In the genomic region with DNA sequence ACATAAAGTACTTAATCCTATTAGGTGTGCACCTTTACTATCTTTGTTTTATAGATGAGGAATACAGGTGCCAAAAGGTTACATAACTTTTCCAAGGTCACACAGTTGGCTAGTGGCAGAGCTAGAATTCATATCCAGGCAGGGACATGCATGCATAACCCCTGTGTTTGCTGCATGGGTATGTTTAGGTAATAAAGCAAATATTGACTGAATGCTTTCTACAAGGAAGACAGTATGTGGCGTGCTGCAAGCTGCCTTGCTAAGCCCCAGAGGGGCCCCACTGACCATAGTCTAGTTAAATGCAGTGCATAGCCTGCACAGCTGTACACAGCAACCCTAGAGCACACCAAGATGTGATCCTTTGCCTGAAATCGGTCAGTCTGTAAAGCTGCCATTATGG, we compare ENCODE assay signal across 26 cellular contexts.
DNase-seq lines count a peak whose midpoint lies in the region; ATAC-seq, FAIRE-seq and TF ChIP-seq lines count a peak whose summit lies in the region.
"Had no signal": no experiment of that assay in that cellular context is flagged by ENCODE, and none has a peak within 500 bp of the region (broad histone marks: within the 10 kb centered on the region; RNA-seq: fewer than 3 reads in every experiment).

No MANE protein-coding gene starts in this region.

- ATAC-seq in left lobe of liver: peak; percentile 23
- ATAC-seq in HG02610 (IDR thresholded peaks at IDR 0.05; ENCODE audit: unreplicated experiment): no peak
- ATAC-seq: Right ventricle myocardium inferior had no signal

- no peak for FAIRE-seq in GM12891 (lab: Jason Lieb, UNC)
- FAIRE-seq: A204.1, GM19239, H1 had no signal

- no peak overlapping the region for H3K27ac Mint-ChIP-seq in activated CD4-positive, alpha-beta memory T cell treated with anti-CD3 and anti-CD28 coated beads, Interleukin-2, amount 10 ng/mL, durations not matched to agents 7 days and 5 days
- H3K27ac Mint-ChIP-seq: CD4-positive, alpha-beta memory T cell had no signal

- peak; percentile 5; the same call in 1 of the 2 replicates for TF ChIP-seq CTCF in C4-2B (conservative IDR thresholded peaks at IDR 0.05)

- H3K9me3 Mint-ChIP-seq in activated CD4-positive, alpha-beta memory T cell treated with anti-CD3 and anti-CD28 coated beads, Interleukin-2, amount 10 ng/mL, durations not matched to agents 7 days and 5 days: peaks cover 2% of the 10 kb centered on the region

- H3K4me3 Mint-ChIP-seq in activated CD4-positive, alpha-beta memory T cell treated with anti-CD3 and anti-CD28 coated beads, Interleukin-2, amount 10 ng/mL, durations not matched to agents 7 days and 5 days: no peak overlapping the region
- H3K4me3 Mint-ChIP-seq: CD4-positive, alpha-beta memory T cell had no signal

- POLR2A ChIA-PET in activated CD4-positive, alpha-beta memory T cell treated with anti-CD3 and anti-CD28 coated beads, Interleukin-2, amount 10 ng/mL, durations not matched to agents 7 days and 5 days (lab: Charles Lee): no interaction called here

- no peaks in the 10 kb centered on the region for H3K4me1 Mint-ChIP-seq in activated CD4-positive, alpha-beta memory T cell treated with anti-CD3 and anti-CD28 coated beads, Interleukin-2, amount 10 ng/mL, durations not matched to agents 7 days and 5 days
- H3K4me1 Mint-ChIP-seq: CD4-positive, alpha-beta memory T cell had no signal

- CTCF ChIA-PET in activated CD4-positive, alpha-beta memory T cell treated with anti-CD3 and anti-CD28 coated beads, Interleukin-2, amount 10 ng/mL, durations not matched to agents 7 days and 5 days (lab: Charles Lee): no interaction called here

- H3K27me3 Mint-ChIP-seq in activated CD4-positive, alpha-beta memory T cell treated with anti-CD3 and anti-CD28 coated beads, Interleukin-2, amount 10 ng/mL, durations not matched to agents 7 days and 5 days: no peaks in the 10 kb centered on the region

- DNase-seq in DMS53 treated with DMSO at 0.1 percent for 48 hours (lab: John Stamatoyannopoulos, UW; ENCODE audit: unreplicated experiment) (peak; percentile 81), SHP77 treated with DMSO at 0.1 percent for 48 hours (lab: John Stamatoyannopoulos, UW) (peak; percentile 44), left lobe of liver (ENCODE audit: low spot score) (no peak), GM12891 (ENCODE audit: insufficient read length, low spot score) (no peak)
- no peak for DNase-seq in activated CD4-positive, alpha-beta memory T cell treated with anti-CD3 and anti-CD28 coated beads, Interleukin-2, amount 10 ng/mL, durations not matched to agents 7 days and 5 days
- DNase-seq: CD4-positive, alpha-beta memory T cell; DND-41; HCEC 1CT; NCI-H1092 treated with DMSO at 0.1 percent for 48 hours; NCI-H1436; NCI-H187; NCI-H2081 treated with DMSO at 0.1 percent for 48 hours; NCI-H2171 treated with DMSO at 0.1 percent for 48 hours; NCI-H345; NCI-H510A treated with DMSO at 0.1 percent for 48 hours; NCI-H748 treated with DMSO at 0.1 percent for 48 hours; NK-92 treated with Interleukin-12 subunit alpha and Interleukin-12 subunit beta, amount 100 ng/mL, for 24 hours; PC-9 had no signal

- no peak for TF ChIP-seq POLR2A in GM12891 (IDR thresholded peaks at IDR 0.05; ENCODE audit: low read depth, low read length)

- H3K36me3 Mint-ChIP-seq in activated CD4-positive, alpha-beta memory T cell treated with anti-CD3 and anti-CD28 coated beads, Interleukin-2, amount 10 ng/mL, durations not matched to agents 7 days and 5 days (ENCODE audit: low read depth): no peaks in the 10 kb centered on the region
- H3K36me3 Mint-ChIP-seq: CD4-positive, alpha-beta memory T cell had no signal

- H3K27ac ChIP-seq in C4-2B: no peak overlapping the region; the same call in 1 of the 2 replicates
- H3K27ac ChIP-seq: BLaER1, HL-60, PC-9 had no signal

TF ChIP-seq in GM12891, 5 proteins besides CTCF, POLR2A, EP300 and RAD21:
- no peak for TF ChIP-seq TAF1 (IDR thresholded peaks at IDR 0.05; ENCODE audit: low read depth, low read length)
TF ChIP-seq in GM12891: peak in this region for 0.

Comparison
In these comparisons a context has a peak if more than half of its experiments do, and no peak if none do; other contexts are left out.
1. DNase-seq: peak in DMS53 treated with DMSO at 0.1 percent for 48 hours (single experiment) and SHP77 treated with DMSO at 0.1 percent for 48 hours (single experiment); none in left lobe of liver (single experiment), GM12891 (single experiment) and activated CD4-positive, alpha-beta memory T cell treated with anti-CD3 and anti-CD28 coated beads, Interleukin-2, amount 10 ng/mL, durations not matched to agents 7 days and 5 days (single experiment).